ENCODE assay signal across 14 cellular contexts in the genomic region with DNA sequence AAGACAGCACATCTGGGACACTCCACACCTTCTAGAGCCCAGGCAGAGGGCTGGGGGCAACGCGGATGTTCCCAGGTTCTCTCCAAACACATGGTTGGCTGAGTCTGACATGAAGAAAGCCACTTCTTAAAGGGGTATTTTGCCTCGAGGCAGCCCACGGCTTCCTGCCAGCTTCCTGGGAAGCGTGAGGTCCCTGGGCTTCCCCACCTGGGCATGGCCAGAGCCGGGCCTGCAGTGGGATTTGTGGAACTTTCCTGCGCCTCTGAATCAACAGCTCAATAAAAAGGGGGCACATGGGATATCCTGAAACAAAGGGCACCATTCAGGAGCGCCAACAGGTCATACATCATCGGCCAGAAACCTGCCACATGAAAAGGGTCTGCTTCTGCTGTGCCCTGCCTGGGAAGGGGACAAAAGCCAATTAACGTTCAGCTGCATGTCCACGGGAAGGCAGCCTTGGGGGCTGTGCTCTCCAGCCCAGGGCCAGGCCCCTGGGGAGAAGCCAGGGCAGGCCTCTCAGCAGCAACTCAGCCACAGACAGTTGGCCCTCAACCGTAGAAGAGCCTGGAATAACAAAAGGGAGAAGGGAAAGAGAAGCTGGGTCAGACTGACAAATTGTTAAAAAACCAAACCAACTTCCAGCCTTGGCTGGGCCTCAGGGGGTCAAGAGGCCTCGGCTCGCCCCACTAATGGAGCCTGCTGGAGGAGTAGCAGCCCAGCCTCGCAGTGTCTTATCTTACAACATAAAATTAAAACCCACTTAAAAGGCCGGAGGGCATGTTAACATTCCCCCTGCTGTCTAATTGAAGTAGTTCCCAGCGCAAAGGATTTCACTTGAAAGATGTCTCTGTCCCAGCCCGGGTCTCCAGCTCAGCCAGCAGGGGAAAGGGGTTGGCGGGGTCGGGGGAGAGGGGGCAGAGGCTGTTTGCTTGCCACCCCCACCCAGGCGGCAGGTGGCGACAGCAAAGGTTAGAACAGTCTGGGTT. TPM values are rescaled to one million over a fixed set of nuclear protein-coding genes. Genes with fewer than 3 reads are reported as not detected.
DNase-seq lines count a peak whose midpoint lies in the region; ATAC-seq and TF ChIP-seq lines count a peak whose summit lies in the region.
"Had no signal": no experiment of that assay in that cellular context is flagged by ENCODE, and none has a peak within 500 bp of the region (broad histone marks: within the 10 kb centered on the region; RNA-seq: fewer than 3 reads in every experiment).

No MANE protein-coding gene starts in this region.

- H3K9me3 Mint-ChIP-seq in HFFc6: no peaks in the 10 kb centered on the region
- no peaks in the 10 kb centered on the region for H3K9me3 Mint-ChIP-seq in chondrocyte (ENCODE audit: low read depth)
- no peaks in the 10 kb centered on the region for H3K9me3 Mint-ChIP-seq in mesothelial cell of epicardium
- H3K9me3 Mint-ChIP-seq: activated naive CD8-positive, alpha-beta T cell treated with anti-CD3 and anti-CD28 coated beads, Interleukin-2, amount 50 U/mL, for 24 hours; stimulated activated naive CD8-positive, alpha-beta T cell treated with anti-CD3 and anti-CD28 coated beads, Interleukin-15, Interleukin-2, amounts not matched to agents 100 ng/mL and 50 ng/mL, for 24 hours had no signal

- H3K27ac ChIP-seq in BLaER1 treated with 17β-estradiol and CSF1 and Interleukin-3, amounts not matched to agents 10 nM and 100 nM: no peak overlapping the region
- no peak overlapping the region for H3K27ac ChIP-seq in testis
- H3K27ac ChIP-seq: colonic mucosa, VCaP had no signal

- no peak overlapping the region for H3K9ac ChIP-seq in BLaER1 treated with 17β-estradiol and CSF1 and Interleukin-3, amounts not matched to agents 10 nM and 100 nM

- H4K20me1 ChIP-seq in BLaER1 treated with 17β-estradiol and CSF1 and Interleukin-3, amounts not matched to agents 10 nM and 100 nM: no peaks in the 10 kb centered on the region

- H3K4me1 ChIP-seq in BLaER1 treated with 17β-estradiol and CSF1 and Interleukin-3, amounts not matched to agents 10 nM and 100 nM: peaks cover 0 to 18% (median 14%) of the 10 kb centered on the region in 10 experiments; a peak in 14 of 20 replicates
- H3K4me1 ChIP-seq in testis: no peaks in the 10 kb centered on the region
- H3K4me1 ChIP-seq: colonic mucosa had no signal

- DNase-seq in HFFc6 (peak; percentile 67), chondrocyte (ENCODE audit: low spot score) (peak; percentile 47), mesothelial cell of epicardium (ENCODE audit: low spot score in 2 of 2, unreplicated experiment in 2 of 2) (no peak), germinal center (ENCODE audit: low spot score) (no peak), SIG-M5 treated with dmso at 0.1 percent for 504 hours (lab: John Stamatoyannopoulos, UW; ENCODE audit: unreplicated experiment) (no peak), testis (no peak)
- DNase-seq: activated CD8-positive, alpha-beta memory T cell treated with anti-CD3 and anti-CD28 coated beads, Interleukin-2, amount 50 U/mL, for 4 hours; activated naive CD8-positive, alpha-beta T cell treated with anti-CD3 and anti-CD28 coated beads, Interleukin-2, amount 50 U/mL, for 24 hours; colonic mucosa; NCI-H1105 treated with DMSO at 0.1 percent for 48 hours had no signal

- H3K4me3 Mint-ChIP-seq in HFFc6 (no peak overlapping the region), chondrocyte (ENCODE audit: unreplicated experiment) (no peak overlapping the region), mesothelial cell of epicardium (no peak overlapping the region)
- H3K4me3 Mint-ChIP-seq: activated naive CD8-positive, alpha-beta T cell treated with anti-CD3 and anti-CD28 coated beads, Interleukin-2, amount 50 U/mL, for 24 hours; stimulated activated naive CD8-positive, alpha-beta T cell treated with anti-CD3 and anti-CD28 coated beads, Interleukin-15, Interleukin-2, amounts not matched to agents 100 ng/mL and 50 ng/mL, for 24 hours had no signal

- H3K27me3 Mint-ChIP-seq in HFFc6 (ENCODE audit: insufficient read depth) (no peaks in the 10 kb centered on the region; the same call in 1 of the 2 replicates), chondrocyte (ENCODE audit: low read depth) (peaks cover 17% of the 10 kb centered on the region), mesothelial cell of epicardium (ENCODE audit: low read depth) (peaks cover under 1% of the 10 kb centered on the region)
- H3K27me3 Mint-ChIP-seq: activated naive CD8-positive, alpha-beta T cell treated with anti-CD3 and anti-CD28 coated beads, Interleukin-2, amount 50 U/mL, for 24 hours had no signal

- peak overlapping the region in 9 of 11 experiments; percentile 15 to 77 (median 66); a peak in 18 of 22 replicates for H3K4me2 ChIP-seq in BLaER1 treated with 17β-estradiol and CSF1 and Interleukin-3, amounts not matched to agents 10 nM and 100 nM

- peaks cover 30% of the 10 kb centered on the region for H3K4me1 Mint-ChIP-seq in HFFc6 (ENCODE audit: low read depth)
- H3K4me1 Mint-ChIP-seq in chondrocyte (ENCODE audit: low read depth): peaks cover 10% of the 10 kb centered on the region
- peaks cover 69% of the 10 kb centered on the region for H3K4me1 Mint-ChIP-seq in mesothelial cell of epicardium
- H3K4me1 Mint-ChIP-seq: activated naive CD8-positive, alpha-beta T cell treated with anti-CD3 and anti-CD28 coated beads, Interleukin-2, amount 50 U/mL, for 24 hours had no signal

- no peaks in the 10 kb centered on the region for H3K27me3 ChIP-seq in BLaER1 treated with 17β-estradiol and CSF1 and Interleukin-3, amounts not matched to agents 10 nM and 100 nM
- no peaks in the 10 kb centered on the region for H3K27me3 ChIP-seq in testis
- H3K27me3 ChIP-seq: colonic mucosa had no signal

- H3K9me3 ChIP-seq in BLaER1 treated with 17β-estradiol and CSF1 and Interleukin-3, amounts not matched to agents 10 nM and 100 nM (replicated peaks in 1 of 11): no peaks in the 10 kb centered on the region
- no peaks in the 10 kb centered on the region for H3K9me3 ChIP-seq in testis
- H3K9me3 ChIP-seq: colonic mucosa had no signal

- no peaks in the 10 kb centered on the region for H3K36me3 ChIP-seq in BLaER1 treated with 17β-estradiol and CSF1 and Interleukin-3, amounts not matched to agents 10 nM and 100 nM
- no peaks in the 10 kb centered on the region for H3K36me3 ChIP-seq in testis (ENCODE audit: low read depth, missing control alignments)
- H3K36me3 ChIP-seq: colonic mucosa had no signal

- TF ChIP-seq POLR2A in testis (IDR thresholded peaks at IDR 0.05): no peak

- ATAC-seq in GM19395 (IDR thresholded peaks at IDR 0.05; ENCODE audit: unreplicated experiment): no peak
- ATAC-seq: activated naive CD8-positive, alpha-beta T cell treated with anti-CD3 and anti-CD28 coated beads, Interleukin-2, amount 50 U/mL, for 24 hours had no signal

- no peak overlapping the region for H3K4me3 ChIP-seq in BLaER1 treated with 17β-estradiol and CSF1 and Interleukin-3, amounts not matched to agents 10 nM and 100 nM
- no peak overlapping the region for H3K4me3 ChIP-seq in testis
- H3K4me3 ChIP-seq: colonic mucosa had no signal

- H3K36me3 Mint-ChIP-seq in HFFc6 (ENCODE audit: low read depth): no peaks in the 10 kb centered on the region
- H3K36me3 Mint-ChIP-seq in chondrocyte (ENCODE audit: low read depth): no peaks in the 10 kb centered on the region
- peaks cover under 1% of the 10 kb centered on the region for H3K36me3 Mint-ChIP-seq in mesothelial cell of epicardium

- H3K27ac Mint-ChIP-seq in HFFc6 (no peak overlapping the region), chondrocyte (ENCODE audit: unreplicated experiment) (no peak overlapping the region), mesothelial cell of epicardium (peak overlapping the region; percentile 93)
- H3K27ac Mint-ChIP-seq: activated naive CD8-positive, alpha-beta T cell treated with anti-CD3 and anti-CD28 coated beads, Interleukin-2, amount 50 U/mL, for 24 hours; stimulated activated naive CD8-positive, alpha-beta T cell treated with anti-CD3 and anti-CD28 coated beads, Interleukin-15, Interleukin-2, amounts not matched to agents 100 ng/mL and 50 ng/mL, for 24 hours had no signal

- WGBS in testis, 2 donors: 59 to 67% methylated on average over 14 to 22 of the region's 22 CpGs

- TF ChIP-seq CTCF in HFFc6 (IDR thresholded peaks at IDR 0.05) (peak; percentile 46), chondrocyte (IDR thresholded peaks at IDR 0.05) (peak; percentile 28), mesothelial cell of epicardium (IDR thresholded peaks at IDR 0.05; ENCODE audit: unreplicated experiment) (peak; percentile 20), testis (IDR thresholded peaks at IDR 0.05) (no peak)

- intact Hi-C loops in testis (cut with DNase I; ENCODE audit: low total_unique reads): no loop called here

RNA-seq across cellular contexts. Expression of gene TBX4, which starts 34.2 kb away (rescaled TPM):
- total RNA-seq in HFFc6 (2021; fragmentation: NEBNext Ultra II Directional; extraction: Animal tissue kit (Norgen Biotek cat#: 25700)): under 1 TPM in 3 of 6 experiments, not detected in 3; 0.11 to 0.26 (median 0.18) TPM
- total RNA-seq in chondrocyte (not detected in 3 replicates), mesothelial cell of epicardium (51.9 to 56.6 TPM (median 54.2 TPM) in 3 replicates), testis (1 to 10 TPM; 1.5 to 1.7 TPM)
- 3.2 TPM for polyA plus RNA-seq in testis (ENCODE audit: insufficient read depth, low read depth, low replicate concordance)
- total RNA-seq: colonic mucosa had no signal

Comparison
In these comparisons a context has a peak if more than half of its experiments do, and no peak if none do; other contexts are left out.
1. DNase-seq: peak in HFFc6 (single experiment) and chondrocyte (single experiment); none in mesothelial cell of epicardium (0 of 2), germinal center (single experiment), SIG-M5 treated with dmso at 0.1 percent for 504 hours (single experiment) and testis (single experiment).
2. CTCF ChIP-seq: peak in HFFc6 (single experiment), chondrocyte (single experiment) and mesothelial cell of epicardium (single experiment); none in testis (0 of 3).
3. RNA of gene TBX4, which starts 34.2 kb away (total RNA-seq): 51.9 to 56.6 TPM in mesothelial cell of epicardium; 1.5 to 1.7 TPM in testis, 0.11 to 0.26 TPM in HFFc6 and not detected in chondrocyte; every median in the first group is over 10 times any median in the second.